Comparison of ENCODE assay signal across 25 cellular contexts in the genomic region with DNA sequence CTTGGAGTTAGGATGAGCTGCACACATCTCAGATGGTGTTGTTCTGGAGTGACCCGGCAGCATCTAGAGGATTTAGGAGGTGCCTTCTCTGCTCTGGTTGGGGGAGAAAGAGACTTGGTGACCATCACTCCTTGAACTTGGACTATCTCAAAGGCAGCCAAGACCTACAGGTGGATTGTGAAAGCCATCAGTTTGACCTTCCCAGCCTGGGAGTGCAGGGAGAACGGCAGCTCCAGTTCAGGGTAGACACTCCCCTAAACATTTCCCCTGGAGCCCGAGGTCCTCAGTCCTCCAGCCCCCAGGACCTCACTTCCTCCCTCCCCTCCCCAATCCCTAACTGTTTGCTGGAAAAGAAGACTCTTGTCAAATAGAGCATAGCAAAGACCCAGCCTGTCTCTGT.
A peak's percentile ranks its signal among the peaks of the same experiment; 100 is the strongest.
DNase-seq lines count a peak whose midpoint lies in the region; ATAC-seq, FAIRE-seq and TF ChIP-seq lines count a peak whose summit lies in the region.
"Had no signal": no experiment of that assay in that cellular context is flagged by ENCODE, and none has a peak within 500 bp of the region (broad histone marks: within the 10 kb centered on the region; RNA-seq: fewer than 3 reads in every experiment).

No MANE protein-coding gene starts in this region.

- no peak for ATAC-seq in Right ventricle myocardium inferior
- no peak for ATAC-seq in HepG2
- no peak for ATAC-seq in HG02884 (IDR thresholded peaks at IDR 0.05; ENCODE audit: unreplicated experiment)
- ATAC-seq: A549, GM12878 had no signal

- H3K9ac ChIP-seq in HepG2 (ENCODE audit: insufficient read depth, low read depth, low read length), result no peak overlapping the region
- H3K9ac ChIP-seq: BLaER1 treated with 17β-estradiol and CSF1 and Interleukin-3, amounts not matched to agents 10 nM and 100 nM had no signal

- TF ChIP-seq POLR2A in HepG2 (IDR thresholded peaks at IDR 0.05; ENCODE audit: insufficient read depth in 1 of 2, low read depth in 2 of 2, low read length in 2 of 2), result no peak
- no peak for TF ChIP-seq POLR2A in prostate gland (IDR thresholded peaks at IDR 0.05)

- H3K27ac ChIP-seq in right atrium auricular region (no peak overlapping the region), HepG2 (ENCODE audit: extremely low read length, insufficient read depth, low read length) (no peak overlapping the region), prostate gland (no peak overlapping the region)
- H3K27ac ChIP-seq: 22Rv1; A549; BLaER1 treated with 17β-estradiol and CSF1 and Interleukin-3, amounts not matched to agents 10 nM and 100 nM had no signal

- no TSS peak for BruUV-seq in HepG2 (replicated peaks; lab: Mats Ljungman, UMichigan)

- no peak for TF ChIP-seq RAD21 in HepG2 (CRISPR knock-in tag; IDR thresholded peaks at IDR 0.05)

- no peaks in the 10 kb centered on the region for H3K27me3 ChIP-seq in right atrium auricular region
- H3K27me3 ChIP-seq in HepG2 (ENCODE audit: control insufficient read depth in 1 of 2, insufficient read depth in 2 of 2, low read length in 2 of 2), result peaks cover 0 to 2% of the 10 kb centered on the region in 2 experiments; a peak in 1 of 5 replicates
- H3K27me3 ChIP-seq in prostate gland (replicated peaks; ENCODE audit: insufficient read depth), result no peaks in the 10 kb centered on the region
- H3K27me3 ChIP-seq: BLaER1 treated with 17β-estradiol and CSF1 and Interleukin-3, amounts not matched to agents 10 nM and 100 nM had no signal

- H3K4me2 ChIP-seq in HepG2 (ENCODE audit: low read depth, low read length), result no peak overlapping the region
- H3K4me2 ChIP-seq: A549; BLaER1 treated with 17β-estradiol and CSF1 and Interleukin-3, amounts not matched to agents 10 nM and 100 nM had no signal

- DNase-seq in right atrium auricular region (ENCODE audit: low spot score) (peak; percentile 42), Right ventricle myocardium inferior (ENCODE audit: missing footprints) (no peak), islet precursor cell (peak; percentile 38), HepG2 (ENCODE audit: low spot score) (no peak), prostate gland (ENCODE audit: low spot score) (no peak), C1 segment of cervical spinal cord (lab: John Stamatoyannopoulos, UW) (no peak)
- DNase-seq: AML-193; CD4-positive, alpha-beta memory T cell; CD4-positive, CD25-positive, alpha-beta regulatory T cell; CD8-positive, alpha-beta memory T cell; COR-L47; DMS 273 treated with DMSO at 0.1 percent for 48 hours; DMS153; DMS53; DMS79; DND-41; EL; GDM1 had no signal

- no peak for TF ChIP-seq EP300 in HepG2 (IDR thresholded peaks at IDR 0.05; ENCODE audit: low read depth in 2 of 2, low read length in 2 of 2)
- TF ChIP-seq EP300 in HepG2 (CRISPR knock-in tag; IDR thresholded peaks at IDR 0.05; ENCODE audit: borderline replicate concordance), result no peak

- in situ Hi-C loops in HepG2 (cut with HindIII; ENCODE audit: extremely low pct_ligation_motif_present, low pct_unique_long_range_greater_than_20kb), result no loop called here

- H3K79me2 ChIP-seq in HepG2 (ENCODE audit: insufficient read depth, low read length), result no peaks in the 10 kb centered on the region

- peaks cover 0 to 9% of the 10 kb centered on the region in 2 donors for H3K9me3 ChIP-seq in right atrium auricular region
- H3K9me3 ChIP-seq in HepG2 (ENCODE audit: low read length), result peaks cover 14% of the 10 kb centered on the region
- H3K9me3 ChIP-seq in prostate gland, result no peaks in the 10 kb centered on the region

- TF ChIP-seq CTCF in right atrium auricular region (IDR thresholded peaks at IDR 0.05) (no peak), HepG2 (CRISPR knock-in tag; IDR thresholded peaks at IDR 0.05) (no peak), prostate gland (IDR thresholded peaks at IDR 0.05) (no peak)

- peaks cover 0 to 5% of the 10 kb centered on the region in 2 donors for H3K4me1 ChIP-seq in right atrium auricular region
- peaks cover 71% of the 10 kb centered on the region for H3K4me1 ChIP-seq in HepG2 (ENCODE audit: insufficient read depth, low read length)
- H3K4me1 ChIP-seq in prostate gland (replicated peaks), result no peaks in the 10 kb centered on the region
- H3K4me1 ChIP-seq: A549 had no signal

- no peak overlapping the region for H3K4me3 ChIP-seq in right atrium auricular region
- H3K4me3 ChIP-seq in HepG2 (replicated peaks in 1 of 3; ENCODE audit: insufficient read depth in 1 of 3, low read depth in 2 of 3, low read length in 3 of 3), result no peak overlapping the region
- H3K4me3 ChIP-seq in prostate gland, result no peak overlapping the region
- H3K4me3 ChIP-seq: A549; BLaER1 treated with 17β-estradiol and CSF1 and Interleukin-3, amounts not matched to agents 10 nM and 100 nM; GM12878 had no signal

- CTCF ChIA-PET in HepG2 (lab: Yijun Ruan, JAX; ENCODE audit: low intra/inter-chr PET ratio, low total read pairs), result no interaction called here

- 33% methylated on average over 3 of the region's 3 CpGs for WGBS in HepG2 (ENCODE audit: low lambda C conversion rate)
- 98% methylated on average over 3 of the region's 3 CpGs for WGBS in prostate gland

- intact Hi-C loops in Right ventricle myocardium inferior (cut with DNase I) (no loop called here), HepG2 (cut with micrococcal nuclease; ENCODE audit: unreplicated experiment) (loop anchor here (10.0 kb wide), 1 partner anchor 155 kb away; a partner anchor contains a TSS), prostate gland (cut with DNase I) (no loop called here)

- H3K36me3 ChIP-seq in right atrium auricular region (no peaks in the 10 kb centered on the region), HepG2 (replicated peaks in 1 of 2; ENCODE audit: control insufficient read depth in 1 of 2, insufficient read depth in 2 of 2, low read length in 2 of 2) (no peaks in the 10 kb centered on the region), prostate gland (no peaks in the 10 kb centered on the region)
- H3K36me3 ChIP-seq: BLaER1 treated with 17β-estradiol and CSF1 and Interleukin-3, amounts not matched to agents 10 nM and 100 nM had no signal

- peak; percentile 50 for FAIRE-seq in HepG2 (lab: Jason Lieb, UNC)
- FAIRE-seq: A549, GM12878, GM12892, GM18507 had no signal

- no peaks in the 10 kb centered on the region for H4K20me1 ChIP-seq in HepG2 (ENCODE audit: insufficient read depth, low read length)
- H4K20me1 ChIP-seq: BLaER1 treated with 17β-estradiol and CSF1 and Interleukin-3, amounts not matched to agents 10 nM and 100 nM had no signal

- POLR2A ChIA-PET in HepG2 (lab: Yijun Ruan, JAX), result no interaction called here

- no peak overlapping the region for H2AFZ ChIP-seq in HepG2 (ENCODE audit: low read length)

TF ChIP-seq in HepG2, 621 proteins besides CTCF, POLR2A, EP300 and RAD21:
- TF ChIP-seq TBP (CRISPR knock-in tag; IDR thresholded peaks at IDR 0.05) (no peak), SALL1 (CRISPR knock-in tag; IDR thresholded peaks at IDR 0.05) (peak; percentile 44; the same call in 1 of the 2 replicates)
TF ChIP-seq in HepG2: peak in this region for 1.

Comparison
In these comparisons a context has a peak if more than half of its experiments do, and no peak if none do; other contexts are left out.
1. DNase-seq: peak in right atrium auricular region (single experiment) and islet precursor cell (single experiment); none in Right ventricle myocardium inferior (single experiment), HepG2 (single experiment), prostate gland (single experiment) and C1 segment of cervical spinal cord (0 of 14).